Comparison of ENCODE assay signal across 8 cellular contexts in genomic region chr15:90598053-90598577, GRCh38.
DNase-seq lines count a peak whose midpoint lies in the region; ATAC-seq lines count a peak whose summit lies in the region.

No MANE protein-coding gene starts in this region.

- H3K27me3 Mint-ChIP-seq in T-helper 2 cell treated with Interferon-gamma antibody and Interleukin-4, amounts not matched to agents 5 μg/mL and 100 μg/mL, for 36 hours (ENCODE audit: low read depth) = no peaks in the 10 kb centered on the region

- peak overlapping the region in 20 of 21 experiments; percentile 25 to 89 (median 66) for H3K27ac ChIP-seq in skin epidermis

- H3K9me3 Mint-ChIP-seq in T-helper 2 cell treated with Interferon-gamma antibody and Interleukin-4, amounts not matched to agents 5 μg/mL and 100 μg/mL, for 36 hours = no peaks in the 10 kb centered on the region

- H3K4me3 ChIP-seq in skin epidermis = no peak overlapping the region

- H3K4me1 Mint-ChIP-seq in T-helper 2 cell treated with Interferon-gamma antibody and Interleukin-4, amounts not matched to agents 5 μg/mL and 100 μg/mL, for 36 hours (ENCODE audit: low read depth) = peaks cover 81% of the 10 kb centered on the region

- intact Hi-C loops in Right ventricle myocardium inferior (cut with DNase I) = loop anchor here (5.0 to 10.0 kb wide), 2 partner anchors 66 to 273 kb away; no protein-coding TSS in a partner anchor

- peak overlapping the region; percentile 78 for H3K4me3 Mint-ChIP-seq in T-helper 2 cell treated with Interferon-gamma antibody and Interleukin-4, amounts not matched to agents 5 μg/mL and 100 μg/mL, for 36 hours

- ATAC-seq in GM18861 (IDR thresholded peaks at IDR 0.05; ENCODE audit: unreplicated experiment) (peak; percentile 21), HG02763 (IDR thresholded peaks at IDR 0.05; ENCODE audit: unreplicated experiment) (peak; percentile 41), Right ventricle myocardium inferior (peak; percentile 52)

- peaks cover 74% of the 10 kb centered on the region for H3K36me3 Mint-ChIP-seq in T-helper 2 cell treated with Interferon-gamma antibody and Interleukin-4, amounts not matched to agents 5 μg/mL and 100 μg/mL, for 36 hours (ENCODE audit: low read depth)

- H3K27ac Mint-ChIP-seq in T-helper 2 cell treated with Interferon-gamma antibody and Interleukin-4, amounts not matched to agents 5 μg/mL and 100 μg/mL, for 36 hours = peak overlapping the region; percentile 96

- DNase-seq in T-helper 2 cell treated with Interferon-gamma antibody and Interleukin-4, amounts not matched to agents 5 μg/mL and 100 μg/mL, for 36 hours (ENCODE audit: low spot score) = no peak
- DNase-seq in Right ventricle myocardium inferior (ENCODE audit: missing footprints) = peak; percentile 65
- DNase-seq in mesenteric fat pad (ENCODE audit: low spot score) = no peak
- DNase-seq in NCI-H2029 (lab: John Stamatoyannopoulos, UW) = no peak
- no peak for DNase-seq in NAMALWA (ENCODE audit: low spot score)
